Comparison of ENCODE assay signal across 8 cellular contexts in genomic region chr1:153633747-153634665, GRCh38. TPM values are rescaled to one million over a fixed set of nuclear protein-coding genes. Genes with fewer than 3 reads are reported as not detected.
DNase-seq lines count a peak whose midpoint lies in the region; ATAC-seq and TF ChIP-seq lines count a peak whose summit lies in the region.

TSS of gene CHTOP (plus strand) at chr1:153634066. CDS start at chr1:153636589, 2,523 bp downstream.

- H3K4me1 ChIP-seq in BE2C (no peaks in the 10 kb centered on the region; the same call in 1 of the 2 replicates), colonic mucosa (peaks cover 9% of the 10 kb centered on the region)

- peak within 1 kb of the TSS; percentile 85 to 99 for H3K9ac ChIP-seq in colonic mucosa (ENCODE audit: low read depth in 2 of 2, low read length in 2 of 2)

- intact Hi-C loops in colonic mucosa (cut with DNase I): no loop called here

- H3K4me3 ChIP-seq in BE2C (ENCODE audit: low read depth, low read length) (peak within 1 kb of the TSS; percentile 94), colonic mucosa (peak within 1 kb of the TSS; percentile 61)

- TF ChIP-seq CTCF in BE2C (IDR thresholded peaks at IDR 0.05; ENCODE audit: low read depth, low read length): no peak
- no peak for TF ChIP-seq CTCF in colonic mucosa (IDR thresholded peaks at IDR 0.05)

- peak; percentile 87 for ATAC-seq in HG03460 (IDR thresholded peaks at IDR 0.05; ENCODE audit: unreplicated experiment)

- peak; percentile 97 for DNase-seq in BE2C
- DNase-seq in GM19240 (ENCODE audit: insufficient read length, low spot score): peak; percentile 95
- DNase-seq in NCI-H526 (lab: John Stamatoyannopoulos, UW): peak; percentile 99 to 100
- peak; percentile 99 for DNase-seq in activated CD4-positive, alpha-beta T cell treated with anti-CD3 and anti-CD28 coated beads for 48 hours
- peak; percentile 99 for DNase-seq in colonic mucosa
- peak; percentile 99 for DNase-seq in kidney tubule cell (ENCODE audit: low spot score)
- DNase-seq in stimulated activated CD4-positive, alpha-beta T cell treated with anti-CD3 and anti-CD28 coated beads, Interleukin-1b, Interleukin-23, amount 100 ng/mL, for 24 hours (ENCODE audit: low read depth in 4 of 4, low spot score in 1 of 4): peak; percentile 92 to 95 (median 94)

- no peaks in the 10 kb centered on the region for H3K9me3 ChIP-seq in BE2C
- H3K9me3 ChIP-seq in colonic mucosa: no peaks in the 10 kb centered on the region

- H3K27me3 ChIP-seq in BE2C (no peaks in the 10 kb centered on the region), colonic mucosa (no peaks in the 10 kb centered on the region)

- H3K36me3 ChIP-seq in BE2C: peaks cover 42% of the 10 kb centered on the region
- peaks cover 9% of the 10 kb centered on the region for H3K36me3 ChIP-seq in colonic mucosa

- peak within 1 kb of the TSS; percentile 96 for H3K27ac ChIP-seq in colonic mucosa

RNA-seq across cellular contexts. Expression of gene CHTOP, which starts in this region (rescaled TPM):
- 244 TPM for polyA plus RNA-seq in BE2C (2012; ENCODE audit: insufficient read depth, insufficient read length, low read depth)
- 10 to 100 TPM; 51.3 to 88.6 TPM for total RNA-seq in colonic mucosa

Comparison
In these comparisons a context has a peak if more than half of its experiments do, and no peak if none do; other contexts are left out.
1. Peak in every context shown above with its lines: DNase-seq, ATAC-seq, H3K4me3 ChIP-seq and H3K27ac ChIP-seq.